Comparison of ENCODE assay signal across 12 cellular contexts in genomic region chr9:567128-567745, GRCh38.
DNase-seq lines count a peak whose midpoint lies in the region; ATAC-seq and TF ChIP-seq lines count a peak whose summit lies in the region.
"Had no signal": no experiment of that assay in that cellular context is flagged by ENCODE, and none has a peak within 500 bp of the region (broad histone marks: within the 10 kb centered on the region; RNA-seq: fewer than 3 reads in every experiment).

No MANE protein-coding gene starts in this region.

- peaks cover 4% of the 10 kb centered on the region for H3K4me1 ChIP-seq in mucosa of descending colon (ENCODE audit: low read depth)

- H3K36me3 ChIP-seq in mucosa of descending colon (ENCODE audit: low read depth), result no peaks in the 10 kb centered on the region

- H3K4me3 ChIP-seq in mucosa of descending colon, result no peak overlapping the region

- no peak overlapping the region for H3K4me3 Mint-ChIP-seq in chondrocyte (ENCODE audit: unreplicated experiment)
- H3K4me3 Mint-ChIP-seq in stimulated activated effector memory CD8-positive, alpha-beta T cell treated with anti-CD3 and anti-CD28 coated beads, Interleukin-12 subunit alpha, Interleukin-12 subunit beta, amount 100 ng/mL, for 72 hours, result no peak overlapping the region
- H3K4me3 Mint-ChIP-seq: activated naive CD8-positive, alpha-beta T cell had no signal

- DNase-seq in mucosa of descending colon (no peak), OCI-M2 (lab: John Stamatoyannopoulos, UW; ENCODE audit: unreplicated experiment) (no peak), chondrocyte (ENCODE audit: low spot score) (no peak), SW480 (ENCODE audit: low spot score) (no peak)
- DNase-seq in stimulated activated effector memory CD8-positive, alpha-beta T cell treated with anti-CD3 and anti-CD28 coated beads, Interleukin-12 subunit alpha, Interleukin-12 subunit beta, amount 100 ng/mL, for 72 hours (ENCODE audit: low spot score in 2 of 2), result no peak
- DNase-seq: erythroblast, kidney glomerular epithelial cell, NCI-H2171 treated with DMSO at 0.1 percent for 48 hours had no signal

- H3K4me1 Mint-ChIP-seq in chondrocyte (ENCODE audit: low read depth), result no peaks in the 10 kb centered on the region
- H3K4me1 Mint-ChIP-seq in stimulated activated effector memory CD8-positive, alpha-beta T cell treated with anti-CD3 and anti-CD28 coated beads, Interleukin-12 subunit alpha, Interleukin-12 subunit beta, amount 100 ng/mL, for 72 hours, result no peaks in the 10 kb centered on the region

- intact Hi-C loops in mucosa of descending colon (cut with DNase I, micrococcal nuclease), result no loop called here

- no peaks in the 10 kb centered on the region for H3K36me3 Mint-ChIP-seq in chondrocyte (ENCODE audit: low read depth)
- H3K36me3 Mint-ChIP-seq in stimulated activated effector memory CD8-positive, alpha-beta T cell treated with anti-CD3 and anti-CD28 coated beads, Interleukin-12 subunit alpha, Interleukin-12 subunit beta, amount 100 ng/mL, for 72 hours, result no peaks in the 10 kb centered on the region
- H3K36me3 Mint-ChIP-seq: activated naive CD8-positive, alpha-beta T cell had no signal

- peaks cover 4% of the 10 kb centered on the region for H3K27me3 Mint-ChIP-seq in chondrocyte (ENCODE audit: low read depth)
- H3K27me3 Mint-ChIP-seq: activated naive CD8-positive, alpha-beta T cell had no signal

- H3K27ac Mint-ChIP-seq in chondrocyte (ENCODE audit: unreplicated experiment), result no peak overlapping the region
- no peak overlapping the region for H3K27ac Mint-ChIP-seq in stimulated activated effector memory CD8-positive, alpha-beta T cell treated with anti-CD3 and anti-CD28 coated beads, Interleukin-12 subunit alpha, Interleukin-12 subunit beta, amount 100 ng/mL, for 72 hours
- H3K27ac Mint-ChIP-seq: activated naive CD8-positive, alpha-beta T cell had no signal

- peaks cover 20% of the 10 kb centered on the region for H3K9me3 Mint-ChIP-seq in chondrocyte (ENCODE audit: low read depth)
- no peaks in the 10 kb centered on the region for H3K9me3 Mint-ChIP-seq in stimulated activated effector memory CD8-positive, alpha-beta T cell treated with anti-CD3 and anti-CD28 coated beads, Interleukin-12 subunit alpha, Interleukin-12 subunit beta, amount 100 ng/mL, for 72 hours

- H3K9me3 ChIP-seq in mucosa of descending colon, result no peaks in the 10 kb centered on the region

- ATAC-seq in GM18873 (IDR thresholded peaks at IDR 0.05; ENCODE audit: low FRiP score, unreplicated experiment) (peak; percentile 71), GM21825 (IDR thresholded peaks at IDR 0.05; ENCODE audit: unreplicated experiment) (peak; percentile 96), HG03469 (IDR thresholded peaks at IDR 0.05; ENCODE audit: unreplicated experiment) (peak; percentile 91), mucosa of descending colon (peak; percentile 23)
- ATAC-seq in stimulated activated effector memory CD8-positive, alpha-beta T cell treated with anti-CD3 and anti-CD28 coated beads, Interleukin-12 subunit alpha, Interleukin-12 subunit beta, amount 100 ng/mL, for 72 hours, result no peak

- TF ChIP-seq CTCF in mucosa of descending colon (IDR thresholded peaks at IDR 0.05) (no peak), chondrocyte (IDR thresholded peaks at IDR 0.05) (no peak)
